ENCODE assay signal across 32 cellular contexts in genomic region chr2:227861011-227861410, GRCh38. TPM values are rescaled to one million over a fixed set of nuclear protein-coding genes. Genes with fewer than 3 reads are reported as not detected.
DNase-seq lines count a peak whose midpoint lies in the region; ATAC-seq, FAIRE-seq and TF ChIP-seq lines count a peak whose summit lies in the region.
"Had no signal": no experiment of that assay in that cellular context is flagged by ENCODE, and none has a peak within 500 bp of the region (broad histone marks: within the 10 kb centered on the region; RNA-seq: fewer than 3 reads in every experiment).

No MANE protein-coding gene starts in this region.

- ATAC-seq in right cardiac atrium = peak; percentile 32 to 34
- ATAC-seq: activated T-cell treated with anti-CD3 and anti-CD28 coated beads, Interleukin-2, amount 50 U/mL, for 72 hours; heart left ventricle; Right ventricle myocardium inferior had no signal

- intact Hi-C loops in right cardiac atrium (cut with DNase I) (no loop called here), left ventricle myocardium inferior (cut with micrococcal nuclease) (no loop called here), kidney (cut with DNase I) (no loop called here)

- DNase-seq in right cardiac atrium (no peak), left ventricle myocardium inferior (no peak), cerebellum (ENCODE audit: low spot score) (peak; percentile 20), mesenchymal stem cell (no peak), GM20000 (ENCODE audit: low spot score) (no peak), kidney (no peak), NCI-H1436 treated with DMSO at 0.1 percent for 48 hours (lab: John Stamatoyannopoulos, UW) (no peak)
- no peak for DNase-seq in activated naive CD4-positive, alpha-beta T cell treated with Interleukin-2 at 50 U/mL for 16 hours
- DNase-seq: activated CD4-positive, alpha-beta T cell treated with anti-CD3 and anti-CD28 coated beads, Interleukin-2, amount 50 U/mL, for 1 hour; activated T-cell treated with anti-CD3 and anti-CD28 coated beads, Interleukin-2, amount 50 U/mL, for 72 hours; BE2C; CD8-positive, alpha-beta memory T cell; DMS 273 treated with DMSO at 0.1 percent for 48 hours; EL; heart left ventricle; left cardiac atrium; NCI-H1694 treated with DMSO at 0.1 percent for 48 hours; NCI-H2171 treated with DMSO at 0.1 percent for 48 hours; NCI-H524 treated with DMSO at 0.1 percent for 48 hours; stimulated activated naive CD4-positive, alpha-beta T cell; T1000; testis; uterus; WERI-Rb-1 had no signal

- 41% methylated on average over 2 of the region's 2 CpGs for WGBS in right cardiac atrium
- 91% methylated on average over 2 of the region's 2 CpGs for WGBS in mesenchymal stem cell

- no peak overlapping the region for H2AK5ac ChIP-seq in mesenchymal stem cell (ENCODE audit: low read length, severe bottlenecking)

- no peak overlapping the region for H2BK5ac ChIP-seq in mesenchymal stem cell (ENCODE audit: low read depth, low read length, poor library complexity, severe bottlenecking)

- no peak overlapping the region for H3K4ac ChIP-seq in mesenchymal stem cell (ENCODE audit: low read depth in 1 of 2, low read length in 2 of 2)

- H3K4me3 ChIP-seq in right cardiac atrium (ENCODE audit: low read length) (no peak overlapping the region), left ventricle myocardium inferior (no peak overlapping the region), mesenchymal stem cell (ENCODE audit: insufficient read depth in 1 of 2, low read depth in 1 of 2, low read length in 2 of 2) (no peak overlapping the region), kidney (ENCODE audit: low read length in 2 of 2) (no peak overlapping the region)
- H3K4me3 ChIP-seq: heart left ventricle, neural progenitor cell, testis, uterus had no signal

- H3K9me3 ChIP-seq in right cardiac atrium (ENCODE audit: control insufficient read depth, low read length) = no peaks in the 10 kb centered on the region
- H3K9me3 ChIP-seq in left ventricle myocardium inferior (replicated peaks) = no peaks in the 10 kb centered on the region
- no peaks in the 10 kb centered on the region for H3K9me3 ChIP-seq in mesenchymal stem cell (ENCODE audit: control insufficient read depth, low read length)
- H3K9me3 ChIP-seq in kidney (ENCODE audit: control insufficient read depth in 1 of 2, low read length in 2 of 2) = no peaks in the 10 kb centered on the region
- H3K9me3 ChIP-seq: BE2C, heart left ventricle, testis, uterus had no signal

- H2BK120ac ChIP-seq in mesenchymal stem cell (ENCODE audit: low read depth, low read length) = no peak overlapping the region

- no peak overlapping the region for H2BK15ac ChIP-seq in mesenchymal stem cell (ENCODE audit: low read depth, poor library complexity, severe bottlenecking)

- no peak overlapping the region for H3K18ac ChIP-seq in mesenchymal stem cell (ENCODE audit: low read depth in 1 of 2, low read length in 2 of 2)

- peaks cover 7% of the 10 kb centered on the region for H3K4me1 ChIP-seq in right cardiac atrium (ENCODE audit: control insufficient read depth, insufficient read depth, low read length)
- peaks cover 6% of the 10 kb centered on the region for H3K4me1 ChIP-seq in left ventricle myocardium inferior
- H3K4me1 ChIP-seq in mesenchymal stem cell (ENCODE audit: control insufficient read depth, insufficient read depth, low read depth, low read length) = peaks cover 10% of the 10 kb centered on the region
- peaks cover 0 to 3% of the 10 kb centered on the region in 2 donors for H3K4me1 ChIP-seq in kidney (ENCODE audit: control insufficient read depth in 1 of 2, insufficient read depth in 1 of 2, low read depth in 1 of 2, low read length in 2 of 2)
- H3K4me1 ChIP-seq: BE2C, neural progenitor cell, uterus had no signal

- H3K79me1 ChIP-seq in mesenchymal stem cell (replicated peaks; ENCODE audit: low read length, poor library complexity, severe bottlenecking) = no peaks in the 10 kb centered on the region

- H4K91ac ChIP-seq in mesenchymal stem cell (ENCODE audit: low read length) = no peak overlapping the region

- H3K23ac ChIP-seq in mesenchymal stem cell (ENCODE audit: low read length in 2 of 2) = no peak overlapping the region

- no peak for TF ChIP-seq CTCF in left ventricle myocardium inferior (IDR thresholded peaks at IDR 0.05; ENCODE audit: borderline replicate concordance)
- TF ChIP-seq CTCF in GM20000 (IDR thresholded peaks at IDR 0.05; ENCODE audit: extremely low read depth, missing control alignments) = no peak
- no peak for TF ChIP-seq CTCF in kidney (IDR thresholded peaks at IDR 0.05; ENCODE audit: borderline replicate concordance, extremely low read depth, insufficient read depth)

- no peak for FAIRE-seq in kidney (lab: Jason Lieb, UNC)
- FAIRE-seq: A204.1, GM12892, H1 had no signal

- H3K27ac ChIP-seq in right cardiac atrium (ENCODE audit: low read length) (no peak overlapping the region), left ventricle myocardium inferior (replicated peaks) (no peak overlapping the region), mesenchymal stem cell (ENCODE audit: low read length, poor library complexity, severe bottlenecking) (no peak overlapping the region), kidney (ENCODE audit: low read depth in 2 of 2, low read length in 2 of 2) (no peak overlapping the region)
- H3K27ac ChIP-seq: heart left ventricle, HL-60, neural progenitor cell, testis, uterus, WERI-Rb-1 had no signal

- H2BK12ac ChIP-seq in mesenchymal stem cell (ENCODE audit: low read length in 2 of 2) = no peak overlapping the region

- H3K14ac ChIP-seq in mesenchymal stem cell (ENCODE audit: low read length in 2 of 2) = no peak overlapping the region

- no peak overlapping the region for H3K4me2 ChIP-seq in mesenchymal stem cell (ENCODE audit: low read length, poor library complexity, severe bottlenecking)
- H3K4me2 ChIP-seq: neural progenitor cell had no signal

- no peaks in the 10 kb centered on the region for H3K36me3 ChIP-seq in left ventricle myocardium inferior
- no peaks in the 10 kb centered on the region for H3K36me3 ChIP-seq in mesenchymal stem cell (ENCODE audit: control insufficient read depth in 1 of 2, insufficient read depth in 2 of 2, low read depth in 1 of 2, low read length in 2 of 2)
- no peaks in the 10 kb centered on the region for H3K36me3 ChIP-seq in kidney (ENCODE audit: control insufficient read depth in 1 of 2, insufficient read depth in 2 of 2, low read length in 2 of 2)
- H3K36me3 ChIP-seq: BE2C, heart left ventricle, neural progenitor cell, uterus, WERI-Rb-1 had no signal

- no peak overlapping the region for H4K8ac ChIP-seq in mesenchymal stem cell (ENCODE audit: low read length)

- no peak overlapping the region for H2AFZ ChIP-seq in mesenchymal stem cell (ENCODE audit: low read depth, low read length)
- H2AFZ ChIP-seq: neural progenitor cell had no signal

- H3K9ac ChIP-seq in mesenchymal stem cell (ENCODE audit: low read length) (peak overlapping the region; percentile 1), kidney (ENCODE audit: low read length in 2 of 2) (no peak overlapping the region)
- H3K9ac ChIP-seq: neural progenitor cell had no signal

- H3K27me3 ChIP-seq in right cardiac atrium (ENCODE audit: control insufficient read depth, insufficient read depth) = no peaks in the 10 kb centered on the region
- H3K27me3 ChIP-seq in left ventricle myocardium inferior (ENCODE audit: low read depth) = peaks cover 8% of the 10 kb centered on the region
- H3K27me3 ChIP-seq in mesenchymal stem cell (ENCODE audit: control insufficient read depth in 1 of 2, insufficient read depth in 1 of 2, low read length in 2 of 2) = no peaks in the 10 kb centered on the region
- H3K27me3 ChIP-seq: BE2C, neural progenitor cell, testis, uterus had no signal

RNA-seq across cellular contexts. Expression of gene DAW1, which starts 10.4 kb away (rescaled TPM):
- total RNA-seq in right cardiac atrium = under 1 TPM in 2 of 4 donors, not detected in 2; 0.15 to 0.56 TPM
- polyA plus RNA-seq in right cardiac atrium = 0.09 TPM
- 0.19 TPM for total RNA-seq in left ventricle myocardium inferior
- 2.8 TPM for total RNA-seq in cerebellum
- polyA plus RNA-seq in mesenchymal stem cell (2013, experiment 1 of 2) = 0.15 TPM
- 0.04 TPM for polyA plus RNA-seq in mesenchymal stem cell (2013, experiment 2 of 2)
- 1.7 TPM for total RNA-seq in kidney
- 1.0 TPM for polyA plus RNA-seq in kidney (ENCODE audit: insufficient read depth, low read depth, low replicate concordance)
- total RNA-seq: activated T-cell treated with anti-CD3 and anti-CD28 coated beads, Interleukin-2, amount 50 U/mL, for 72 hours; CD8-positive, alpha-beta memory T cell; fibroblast of villous mesenchyme; Right ventricle myocardium inferior had no signal
- polyA plus RNA-seq: CD8-positive, alpha-beta memory T cell had no signal

RNA-seq across cellular contexts. Expression of gene CCL20, which starts 47.4 kb away (rescaled TPM):
- total RNA-seq in right cardiac atrium (not detected), left ventricle myocardium inferior (not detected), cerebellum (not detected), kidney (2.7 TPM)
- polyA plus RNA-seq in right cardiac atrium (not detected), kidney (ENCODE audit: insufficient read depth, low read depth, low replicate concordance) (2.5 TPM)
- 1.2 TPM for polyA plus RNA-seq in mesenchymal stem cell (2013, experiment 1 of 2)
- polyA plus RNA-seq in mesenchymal stem cell (2013, experiment 2 of 2) = 1.2 TPM
- total RNA-seq: H1, left cardiac atrium, posterior vena cava, Right ventricle myocardium inferior, uterus had no signal
- polyA plus RNA-seq: H1 had no signal
